In genomic region chr10:3766046-3766761, GRCh38 we compare ENCODE assay signal across 16 cellular contexts. TPM values are rescaled to one million over a fixed set of nuclear protein-coding genes. Genes with fewer than 3 reads are reported as not detected.
A peak's percentile ranks its signal among the peaks of the same experiment; 100 is the strongest.
DNase-seq lines count a peak whose midpoint lies in the region; ATAC-seq and TF ChIP-seq lines count a peak whose summit lies in the region.
"Had no signal": no experiment of that assay in that cellular context is flagged by ENCODE, and none has a peak within 500 bp of the region (broad histone marks: within the 10 kb centered on the region; RNA-seq: fewer than 3 reads in every experiment).

No MANE protein-coding gene starts in this region.

- DNase-seq in activated T-cell treated with anti-CD3 and anti-CD28 coated beads, Interleukin-2, amount 50 U/mL, for 72 hours = no peak
- DNase-seq in activated T-cell treated with anti-CD3 and anti-CD28 coated beads, Interleukin-2, amount 50 U/mL, for 1 hour = no peak
- DNase-seq in RKO (ENCODE audit: low spot score) = peak; percentile 43
- DNase-seq in glutamatergic neuron = peak; percentile 52
- DNase-seq in sciatic nerve (ENCODE audit: low spot score) = no peak
- no peak for DNase-seq in gastrocnemius medialis
- DNase-seq: activated CD4-positive, alpha-beta T cell treated with anti-CD3 and anti-CD28 coated beads for 1 hour; activated naive CD4-positive, alpha-beta T cell treated with Interleukin-2 at 50 U/mL for 16 hours; brain microvascular endothelial cell; left ventricle myocardium superior; NCI-H1436 treated with DMSO at 0.1 percent for 48 hours; NCI-H82; nucleus accumbens; stimulated activated CD4-positive, alpha-beta T cell treated with anti-CD3 and anti-CD28 coated beads, Interleukin-12 subunit alpha, Interleukin-12 subunit beta, amount 100 ng/mL, for 4 hours had no signal

- no peak for TF ChIP-seq CTCF in glutamatergic neuron (IDR thresholded peaks at IDR 0.05; ENCODE audit: partially characterized antibody, unreplicated experiment)
- TF ChIP-seq CTCF in gastrocnemius medialis (IDR thresholded peaks at IDR 0.05 in 4 of 5, conservative IDR thresholded peaks at IDR 0.05 in 1 of 5) = no peak

- TF ChIP-seq POLR2A in gastrocnemius medialis (IDR thresholded peaks at IDR 0.05) = no peak

- no peaks in the 10 kb centered on the region for H3K4me1 ChIP-seq in gastrocnemius medialis

- no peaks in the 10 kb centered on the region for H3K9me3 ChIP-seq in gastrocnemius medialis

- in situ Hi-C loops in gastrocnemius medialis (cut with MboI; ENCODE audit: low sequenced_read_pairs in 4 of 4) = no loop called here

- H3K27ac Mint-ChIP-seq in activated T-cell treated with anti-CD3 and anti-CD28 coated beads, Interleukin-2, amount 50 U/mL, for 72 hours = peak overlapping the region; percentile 73
- no peak overlapping the region for H3K27ac Mint-ChIP-seq in glutamatergic neuron (ENCODE audit: unreplicated experiment)

- H3K36me3 ChIP-seq in gastrocnemius medialis = no peaks in the 10 kb centered on the region
- H3K36me3 ChIP-seq: brain microvascular endothelial cell had no signal

- H3K27me3 Mint-ChIP-seq in activated T-cell treated with anti-CD3 and anti-CD28 coated beads, Interleukin-2, amount 50 U/mL, for 72 hours (ENCODE audit: low read depth) = no peaks in the 10 kb centered on the region
- no peaks in the 10 kb centered on the region for H3K27me3 Mint-ChIP-seq in glutamatergic neuron (ENCODE audit: unreplicated experiment)

- H3K4me3 ChIP-seq in gastrocnemius medialis = no peak overlapping the region

- no peak overlapping the region for H3K27ac ChIP-seq in gastrocnemius medialis
- H3K27ac ChIP-seq: brain microvascular endothelial cell had no signal

- peaks cover 56% of the 10 kb centered on the region for H3K4me1 Mint-ChIP-seq in activated T-cell treated with anti-CD3 and anti-CD28 coated beads, Interleukin-2, amount 50 U/mL, for 72 hours (ENCODE audit: low read depth)
- peaks cover 41% of the 10 kb centered on the region for H3K4me1 Mint-ChIP-seq in glutamatergic neuron (ENCODE audit: low read depth, unreplicated experiment)

- H3K4me3 Mint-ChIP-seq in activated T-cell treated with anti-CD3 and anti-CD28 coated beads, Interleukin-2, amount 50 U/mL, for 72 hours = peak overlapping the region in 1 of 2 donors; percentile 87
- no peak overlapping the region for H3K4me3 Mint-ChIP-seq in glutamatergic neuron (ENCODE audit: unreplicated experiment)

- intact Hi-C loops in sciatic nerve (cut with DNase I) = no loop called here
- intact Hi-C loops in gastrocnemius medialis (cut with DNase I; ENCODE audit: low total_unique reads) = no loop called here

- no peaks in the 10 kb centered on the region for H3K27me3 ChIP-seq in gastrocnemius medialis
- H3K27me3 ChIP-seq: brain microvascular endothelial cell had no signal

- no peak for ATAC-seq in activated T-cell treated with anti-CD3 and anti-CD28 coated beads, Interleukin-2, amount 50 U/mL, for 72 hours (replicated peaks in 1 of 2)
- ATAC-seq in GM18858 (IDR thresholded peaks at IDR 0.05; ENCODE audit: unreplicated experiment) (no peak), sciatic nerve (no peak), gastrocnemius medialis (no peak), GM18907 (IDR thresholded peaks at IDR 0.05; ENCODE audit: unreplicated experiment) (no peak)
- ATAC-seq: left ventricle myocardium superior had no signal

- peaks cover 0 to under 1% of the 10 kb centered on the region in 2 donors for H3K9me3 Mint-ChIP-seq in activated T-cell treated with anti-CD3 and anti-CD28 coated beads, Interleukin-2, amount 50 U/mL, for 72 hours
- no peaks in the 10 kb centered on the region for H3K9me3 Mint-ChIP-seq in glutamatergic neuron (ENCODE audit: unreplicated experiment)

- peaks cover 0 to 4% of the 10 kb centered on the region in 2 donors for H3K36me3 Mint-ChIP-seq in activated T-cell treated with anti-CD3 and anti-CD28 coated beads, Interleukin-2, amount 50 U/mL, for 72 hours (ENCODE audit: insufficient read depth in 2 of 2)
- no peaks in the 10 kb centered on the region for H3K36me3 Mint-ChIP-seq in glutamatergic neuron (ENCODE audit: unreplicated experiment)

RNA-seq across cellular contexts. Expression of gene KLF6, which starts 18.8 kb away (rescaled TPM):
- 100 to 1,000 TPM; 184 to 240 TPM for total RNA-seq in activated T-cell treated with anti-CD3 and anti-CD28 coated beads, Interleukin-2, amount 50 U/mL, for 72 hours
- total RNA-seq in glutamatergic neuron (ENCODE audit: unreplicated experiment) (88.6 TPM), sciatic nerve (273 TPM), gastrocnemius medialis (10 to 100 TPM; 23.3 to 84.7 (median 49.8) TPM)

Comparison
In these comparisons a context has a peak if more than half of its experiments do, and no peak if none do; other contexts are left out.
1. DNase-seq: peak in RKO (single experiment) and glutamatergic neuron (single experiment); none in activated T-cell treated with anti-CD3 and anti-CD28 coated beads, Interleukin-2, amount 50 U/mL, for 72 hours (0 of 2), activated T-cell treated with anti-CD3 and anti-CD28 coated beads, Interleukin-2, amount 50 U/mL, for 1 hour (single experiment), sciatic nerve (single experiment) and gastrocnemius medialis (0 of 2).